Comparison of ENCODE assay signal across 22 cellular contexts in genomic region chr5:44329716-44330115, GRCh38. TPM values are rescaled to one million over a fixed set of nuclear protein-coding genes. Genes with fewer than 3 reads are reported as not detected.
"Had no signal": no experiment of that assay in that cellular context is flagged by ENCODE, and none has a peak within 500 bp of the region (broad histone marks: within the 10 kb centered on the region; RNA-seq: fewer than 3 reads in every experiment).

No MANE protein-coding gene starts in this region.

- DNase-seq: activated gamma-delta T cell treated with Interleukin-2 at 50 U/mL for 16 hours; activated T-cell treated with anti-CD3 and anti-CD28 coated beads, Interleukin-2, amount 50 U/mL, for 1 hour; aorta; brain microvascular endothelial cell; caudate nucleus; dermis blood vessel endothelial cell; effector memory CD4-positive, alpha-beta T cell; head of caudate nucleus; hypothalamus; left ventricle myocardium inferior; nucleus accumbens; right cardiac atrium; stimulated activated CD4-positive, alpha-beta T cell treated with anti-CD3 and anti-CD28 coated beads, Interleukin-12 subunit alpha, Interleukin-12 subunit beta, amount 100 ng/mL, for 4 hours; stimulated activated CD4-positive, alpha-beta T cell treated with anti-CD3 and anti-CD28 coated beads, Interleukin-4, amount 100 ng/mL, for 4 hours; stimulated activated naive CD8-positive, alpha-beta T cell treated with anti-CD3 and anti-CD28 coated beads, Interleukin-15, Interleukin-2, amounts not matched to agents 100 U/mL and 50 U/mL, for 24 hours; substantia nigra; tibial artery had no signal

- ATAC-seq: gastroesophageal sphincter; natural killer cell treated with Interleukin-12 subunit alpha and Interleukin-12 subunit beta and Interleukin-15 and Interleukin-18, amount 100 ng/mL, for 72 hours; right cardiac atrium; stimulated activated naive CD8-positive, alpha-beta T cell treated with anti-CD3 and anti-CD28 coated beads, Interleukin-15, Interleukin-2, amounts not matched to agents 100 U/mL and 50 U/mL, for 24 hours had no signal

RNA-seq across cellular contexts. Expression of gene FGF10, which starts 59.5 kb away (rescaled TPM):
- total RNA-seq: dermis blood vessel endothelial cell; endothelial cell of umbilical vein; lung microvascular endothelial cell; natural killer cell treated with Interleukin-12 subunit alpha and Interleukin-12 subunit beta and Interleukin-15 and Interleukin-18, amount 100 ng/mL, for 72 hours; pulmonary artery endothelial cell had no signal
